Comparison of ENCODE assay signal across 8 cellular contexts in the genomic region with DNA sequence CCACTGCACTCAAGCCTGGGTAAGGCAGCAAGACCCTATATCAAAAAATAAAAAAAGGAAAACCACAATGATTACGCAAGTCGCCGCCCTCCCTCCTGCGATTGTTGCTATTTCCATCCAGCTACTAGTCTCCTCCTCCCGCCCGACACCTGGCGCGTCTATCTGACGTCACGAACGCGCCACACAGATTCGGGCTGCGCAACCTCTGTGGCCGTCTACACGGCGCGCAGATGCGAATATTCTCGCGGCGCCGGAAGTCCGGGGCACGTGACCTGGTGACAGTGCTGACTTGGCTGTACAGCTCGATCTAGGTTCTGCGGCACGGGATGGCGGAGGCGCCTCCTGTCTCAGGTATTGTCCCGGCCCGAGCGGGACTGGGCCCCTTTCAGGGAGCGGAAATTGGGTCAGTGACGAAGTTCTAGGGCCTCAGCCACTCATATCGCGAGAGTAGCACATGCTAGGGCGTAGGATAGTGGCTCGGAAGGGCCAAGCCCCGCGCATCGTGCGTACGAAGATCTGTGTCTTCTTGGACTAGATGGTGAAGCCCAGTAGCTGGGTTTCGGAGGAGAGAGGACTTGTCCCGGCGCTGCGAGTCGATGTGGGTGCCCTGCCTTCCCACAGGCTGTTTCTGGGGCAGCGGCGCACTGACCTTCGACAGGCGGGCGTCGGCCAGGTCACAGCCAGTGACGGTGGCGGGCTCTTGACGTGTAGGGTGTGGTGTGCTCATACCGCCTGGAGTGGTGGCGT. TPM values are rescaled to one million over a fixed set of nuclear protein-coding genes. Genes with fewer than 3 reads are reported as not detected.
DNase-seq lines count a peak whose midpoint lies in the region; ATAC-seq and TF ChIP-seq lines count a peak whose summit lies in the region.

Gene NFX1, plus strand, starts transcription at position 270 of the 747 bp plus-strand sequence. Its CDS starts 57 bp downstream, at position 327.

- TSS peak; percentile 50 for BruUV-seq in PC-9 (replicated peaks; lab: Mats Ljungman, UMichigan)

- H3K4me2 ChIP-seq in PC-9 = peak within 1 kb of the TSS; percentile 93

- CTCF ChIA-PET in PC-9 (lab: Charles Lee) = interaction anchor here (0.6 to 1.0 kb wide), 2 partner anchors 86 to 162 kb away, joined by 3 to 4 read pairs; no protein-coding TSS in a partner anchor

- peaks cover 41% of the 10 kb centered on the region for H3K79me2 ChIP-seq in PC-9 (ENCODE audit: low read depth)

- H3K36me3 ChIP-seq in PC-9 (ENCODE audit: low read depth) = no peaks in the 10 kb centered on the region

- no peaks in the 10 kb centered on the region for H3K9me2 ChIP-seq in PC-9 (ENCODE audit: insufficient read depth)

- DNase-seq in DMS153 (lab: John Stamatoyannopoulos, UW) (peak; percentile 96), PC-9 (peak; percentile 84 to 90), epithelial cell of prostate (ENCODE audit: low read depth, low spot score) (peak; percentile 96), mucosa of gallbladder (ENCODE audit: low spot score) (peak; percentile 99)
- DNase-seq in Jurkat, Clone E6-1 (ENCODE audit: low read depth, low spot score) = peak; percentile 99
- DNase-seq in activated T-cell treated with anti-CD3 and anti-CD28 coated beads, Interleukin-2, amount 50 U/mL, for 1 hour = peak; percentile 98
- DNase-seq in stimulated activated CD8-positive, alpha-beta memory T cell treated with anti-CD3 and anti-CD28 coated beads, Interleukin-4, amount 100 ng/mL, for 4 hours (ENCODE audit: low read depth in 2 of 2, low spot score in 1 of 2) = peak; percentile 96 to 98

- H2AFZ ChIP-seq in PC-9 = peak within 1 kb of the TSS; percentile 82

- peak within 1 kb of the TSS; percentile 99 for H3K4me3 ChIP-seq in Jurkat, Clone E6-1 (ENCODE audit: low read length)
- peak within 1 kb of the TSS; percentile 75 for H3K4me3 ChIP-seq in PC-9

- H3F3A ChIP-seq in PC-9 (ENCODE audit: insufficient read depth, low read depth) = peaks cover 11% of the 10 kb centered on the region; the same call in 1 of the 2 replicates

- no peaks in the 10 kb centered on the region; the same call in 1 of the 2 replicates for H3K4me1 ChIP-seq in PC-9 (replicated peaks; ENCODE audit: insufficient read depth)

- H3K9me3 ChIP-seq in PC-9 (ENCODE audit: insufficient read depth, low read depth) = no peaks in the 10 kb centered on the region

- POLR2A ChIA-PET in PC-9 (lab: Charles Lee; ENCODE audit: unreplicated experiment) = interaction anchor here (0.6 to 0.9 kb wide), 5 partner anchors 15 to 1361 kb away, joined by 3 to 6 read pairs (median 5); no protein-coding TSS in a partner anchor

- ATAC-seq in GM21619 (IDR thresholded peaks at IDR 0.05; ENCODE audit: unreplicated experiment) = peak; percentile 82

- H3K27me3 ChIP-seq in PC-9 (ENCODE audit: insufficient read depth, low read depth) = no peaks in the 10 kb centered on the region

- H3K27ac ChIP-seq in PC-9 = peak within 1 kb of the TSS; percentile 95
- H3K27ac ChIP-seq in epithelial cell of prostate = peak within 1 kb of the TSS; percentile 100

- peaks cover 4% of the 10 kb centered on the region; the same call in 1 of the 2 replicates for H4K20me1 ChIP-seq in PC-9 (ENCODE audit: insufficient read depth)

- intact Hi-C loops in PC-9 (cut with micrococcal nuclease; ENCODE audit: unreplicated experiment) = loop anchor here (1.0 to 10.0 kb wide), 3 partner anchors 61 to 334 kb away; no protein-coding TSS in a partner anchor

- TF ChIP-seq CTCF in PC-9 (conservative IDR thresholded peaks at IDR 0.05) = no peak

RNA-seq across cellular contexts. Expression of gene NFX1, which starts in this region (rescaled TPM):
- 27.6 TPM for polyA plus RNA-seq in Jurkat, Clone E6-1 (2012; ENCODE audit: insufficient read depth, insufficient read length)
- 14.9 and 15.0 TPM in 2 replicates for total RNA-seq in PC-9 (2021)
- 30.1 TPM for total RNA-seq in mucosa of gallbladder

Comparison
In these comparisons a context has a peak if more than half of its experiments do, and no peak if none do; other contexts are left out.
1. Peak in every context shown above with its lines: DNase-seq, ATAC-seq, H3K4me3 ChIP-seq and H3K27ac ChIP-seq.